ENCODE assay signal across 8 cellular contexts in the genomic region with DNA sequence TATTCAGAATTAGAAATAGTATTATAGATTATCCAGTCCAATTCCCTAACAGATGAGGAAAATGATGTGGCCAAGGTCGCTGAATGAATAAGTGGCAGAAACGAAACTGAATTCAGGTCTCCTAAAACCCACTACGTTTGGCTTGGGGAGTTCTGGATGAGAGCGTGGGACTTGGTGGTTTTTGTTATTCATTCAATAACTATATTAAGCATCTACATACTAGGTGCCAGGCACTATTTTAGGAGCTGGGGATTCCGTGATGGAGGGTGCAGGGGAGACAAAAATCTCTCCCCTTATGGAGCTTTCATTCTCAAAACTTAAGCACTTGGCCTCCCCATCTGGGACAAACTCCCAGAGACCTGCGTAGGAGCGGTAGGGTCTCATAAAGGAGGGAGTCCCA. TPM values are rescaled to one million over a fixed set of nuclear protein-coding genes. Genes with fewer than 3 reads are reported as not detected.
DNase-seq lines count a peak whose midpoint lies in the region; ATAC-seq and TF ChIP-seq lines count a peak whose summit lies in the region.

No MANE protein-coding gene starts in this region.

- H3K27me3 ChIP-seq in left lung (peaks cover 25 to 85% of the 10 kb centered on the region in 2 donors), thyroid gland (peaks cover 6% of the 10 kb centered on the region)

- TF ChIP-seq CTCF in left lung (IDR thresholded peaks at IDR 0.05) (no peak), thyroid gland (IDR thresholded peaks at IDR 0.05) (no peak)

- no peak for ATAC-seq in activated CD8-positive, alpha-beta memory T cell treated with anti-CD3 and anti-CD28 coated beads, Interleukin-2, amount 10 ng/mL, durations not matched to agents 7 days and 5 days
- ATAC-seq in left lung (no peak), GM21515 (IDR thresholded peaks at IDR 0.05; ENCODE audit: unreplicated experiment) (no peak)

- no peak for DNase-seq in activated CD8-positive, alpha-beta memory T cell treated with anti-CD3 and anti-CD28 coated beads, Interleukin-2, amount 10 ng/mL, durations not matched to agents 7 days and 5 days
- DNase-seq in activated CD8-positive, alpha-beta memory T cell treated with anti-CD3 and anti-CD28 coated beads, Interleukin-2, amount 50 U/mL, for 48 hours = no peak
- no peak for DNase-seq in activated naive CD8-positive, alpha-beta T cell treated with anti-CD3 and anti-CD28 coated beads for 36 hours
- no peak for DNase-seq in left lung
- DNase-seq in thyroid gland = no peak
- no peak for DNase-seq in DMS 273 treated with DMSO at 0.1 percent for 48 hours (lab: John Stamatoyannopoulos, UW)
- DNase-seq in NCI-H2029 (lab: John Stamatoyannopoulos, UW) = no peak

- CTCF ChIA-PET in activated CD8-positive, alpha-beta memory T cell treated with anti-CD3 and anti-CD28 coated beads, Interleukin-2, amount 10 ng/mL, durations not matched to agents 7 days and 5 days (lab: Charles Lee) = interaction anchor here (0.7 to 2.2 kb wide), 23 partner anchors 9 to 498 kb away, joined by 3 to 29 read pairs (median 4); a partner anchor contains a TSS

- peaks cover 47% of the 10 kb centered on the region for H3K27me3 Mint-ChIP-seq in activated CD8-positive, alpha-beta memory T cell treated with anti-CD3 and anti-CD28 coated beads, Interleukin-2, amount 10 ng/mL, durations not matched to agents 7 days and 5 days
- peaks cover 41% of the 10 kb centered on the region for H3K27me3 Mint-ChIP-seq in activated naive CD8-positive, alpha-beta T cell treated with anti-CD3 and anti-CD28 coated beads for 36 hours

- H3K4me1 ChIP-seq in left lung = peaks cover 7 to 21% of the 10 kb centered on the region in 2 donors
- peaks cover 19 to 23% of the 10 kb centered on the region in 2 donors for H3K4me1 ChIP-seq in thyroid gland

- TF ChIP-seq POLR2A in thyroid gland (IDR thresholded peaks at IDR 0.05) = no peak

- peak overlapping the region; percentile 87 for H3K4me3 Mint-ChIP-seq in activated CD8-positive, alpha-beta memory T cell treated with anti-CD3 and anti-CD28 coated beads, Interleukin-2, amount 10 ng/mL, durations not matched to agents 7 days and 5 days
- peak overlapping the region; percentile 93 for H3K4me3 Mint-ChIP-seq in activated naive CD8-positive, alpha-beta T cell treated with anti-CD3 and anti-CD28 coated beads for 36 hours

- H3K9me3 Mint-ChIP-seq in activated CD8-positive, alpha-beta memory T cell treated with anti-CD3 and anti-CD28 coated beads, Interleukin-2, amount 10 ng/mL, durations not matched to agents 7 days and 5 days (ENCODE audit: low read depth) = no peaks in the 10 kb centered on the region
- no peaks in the 10 kb centered on the region for H3K9me3 Mint-ChIP-seq in activated naive CD8-positive, alpha-beta T cell treated with anti-CD3 and anti-CD28 coated beads for 36 hours

- H3K27ac Mint-ChIP-seq in activated CD8-positive, alpha-beta memory T cell treated with anti-CD3 and anti-CD28 coated beads, Interleukin-2, amount 10 ng/mL, durations not matched to agents 7 days and 5 days = peak overlapping the region; percentile 72
- no peak overlapping the region for H3K27ac Mint-ChIP-seq in activated naive CD8-positive, alpha-beta T cell treated with anti-CD3 and anti-CD28 coated beads for 36 hours

- H3K27ac ChIP-seq in left lung = no peak overlapping the region
- no peak overlapping the region for H3K27ac ChIP-seq in thyroid gland

- H3K4me3 ChIP-seq in left lung (peak overlapping the region; percentile 61 to 71), thyroid gland (replicated peaks in 1 of 3) (peak overlapping the region in 2 of 3 donors; percentile 7 to 40)

- peaks cover 22% of the 10 kb centered on the region for H3K4me1 Mint-ChIP-seq in activated CD8-positive, alpha-beta memory T cell treated with anti-CD3 and anti-CD28 coated beads, Interleukin-2, amount 10 ng/mL, durations not matched to agents 7 days and 5 days
- H3K4me1 Mint-ChIP-seq in activated naive CD8-positive, alpha-beta T cell treated with anti-CD3 and anti-CD28 coated beads for 36 hours = peaks cover 19% of the 10 kb centered on the region

- H3K36me3 ChIP-seq in left lung = no peaks in the 10 kb centered on the region
- H3K36me3 ChIP-seq in thyroid gland = no peaks in the 10 kb centered on the region

- intact Hi-C loops in left lung (cut with DNase I) = no loop called here
- intact Hi-C loops in thyroid gland (cut with DNase I) = loop anchor here (10.0 kb wide), 1 partner anchor 172 kb away; a partner anchor contains a TSS

- H3K9me3 ChIP-seq in left lung (no peaks in the 10 kb centered on the region), thyroid gland (no peaks in the 10 kb centered on the region)

- 13 to 15% methylated on average over 7 of the region's 7 CpGs for WGBS in thyroid gland, 2 donors

- H3K36me3 Mint-ChIP-seq in activated CD8-positive, alpha-beta memory T cell treated with anti-CD3 and anti-CD28 coated beads, Interleukin-2, amount 10 ng/mL, durations not matched to agents 7 days and 5 days = no peaks in the 10 kb centered on the region
- H3K36me3 Mint-ChIP-seq in activated naive CD8-positive, alpha-beta T cell treated with anti-CD3 and anti-CD28 coated beads for 36 hours = no peaks in the 10 kb centered on the region

RNA-seq across cellular contexts. Expression of a gene that starts 0.8 kb away (rescaled TPM):
- under 1 TPM; 0.32 to 0.63 TPM for total RNA-seq in activated CD8-positive, alpha-beta memory T cell treated with anti-CD3 and anti-CD28 coated beads, Interleukin-2, amount 10 ng/mL, durations not matched to agents 7 days and 5 days
- total RNA-seq in activated naive CD8-positive, alpha-beta T cell treated with anti-CD3 and anti-CD28 coated beads for 36 hours = under 1 TPM; 0.33 to 0.36 TPM
- under 1 TPM; 0.58 to 0.73 TPM for total RNA-seq in left lung
- under 1 TPM in 2 of 4 donors, not detected in 2; 0.44 to 0.54 TPM for total RNA-seq in thyroid gland

RNA-seq across cellular contexts. Expression of a gene that starts 20.4 kb away (rescaled TPM):
- not detected for total RNA-seq in activated CD8-positive, alpha-beta memory T cell treated with anti-CD3 and anti-CD28 coated beads, Interleukin-2, amount 10 ng/mL, durations not matched to agents 7 days and 5 days
- not detected for total RNA-seq in activated naive CD8-positive, alpha-beta T cell treated with anti-CD3 and anti-CD28 coated beads for 36 hours
- total RNA-seq in left lung (not detected), thyroid gland (not detected)

RNA-seq across cellular contexts. Expression of a gene that starts 25.3 kb away (rescaled TPM):
- 10 to 100 TPM; 40.2 to 43.1 TPM for total RNA-seq in activated CD8-positive, alpha-beta memory T cell treated with anti-CD3 and anti-CD28 coated beads, Interleukin-2, amount 10 ng/mL, durations not matched to agents 7 days and 5 days
- total RNA-seq in activated naive CD8-positive, alpha-beta T cell treated with anti-CD3 and anti-CD28 coated beads for 36 hours = 10 to 100 TPM; 29.9 to 30.3 TPM
- total RNA-seq in left lung (10 to 100 TPM; 26.8 to 30.4 TPM), thyroid gland (10 to 100 TPM; 28.9 to 70.6 (median 33.4) TPM)
